ENCODE assay signal across 9 cellular contexts in the genomic region with DNA sequence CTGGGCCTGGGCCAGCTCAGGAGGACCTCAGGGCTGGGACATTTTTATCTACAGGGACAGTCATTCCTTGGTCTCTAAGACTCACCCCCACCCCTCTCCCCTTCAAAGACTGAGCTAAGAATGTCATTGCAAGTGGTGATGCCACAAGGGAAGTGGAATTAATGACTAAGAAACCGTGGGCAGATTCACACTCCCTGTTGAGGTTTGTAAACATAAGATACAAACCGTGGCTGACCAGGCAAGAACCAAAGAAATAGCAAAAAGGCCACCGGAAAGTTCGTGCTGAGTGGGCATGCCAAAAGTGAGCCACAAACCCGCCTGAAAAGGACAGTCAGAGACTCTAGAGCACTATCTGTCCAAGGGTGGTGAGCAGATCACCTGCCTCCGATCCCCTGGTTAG. TPM values are rescaled to one million over a fixed set of nuclear protein-coding genes. Genes with fewer than 3 reads are reported as not detected.
DNase-seq lines count a peak whose midpoint lies in the region; ATAC-seq and TF ChIP-seq lines count a peak whose summit lies in the region.
"Had no signal": no experiment of that assay in that cellular context is flagged by ENCODE, and none has a peak within 500 bp of the region (broad histone marks: within the 10 kb centered on the region; RNA-seq: fewer than 3 reads in every experiment).

No MANE protein-coding gene starts in this region.

- no peak for TF ChIP-seq EP300 in tibial nerve (IDR thresholded peaks at IDR 0.05)

- 44 to 50% methylated on average over 6 of the region's 6 CpGs for WGBS in tibial nerve, 2 donors

- peaks cover 17 to 25% of the 10 kb centered on the region in 2 donors for H3K4me1 ChIP-seq in left lung
- peaks cover 0 to 98% (median 44%) of the 10 kb centered on the region in 4 donors for H3K4me1 ChIP-seq in tibial nerve

- no peaks in the 10 kb centered on the region for H3K9me3 ChIP-seq in left lung
- no peaks in the 10 kb centered on the region for H3K9me3 ChIP-seq in tibial nerve

- peak overlapping the region; percentile 1 to 59 for H3K27ac ChIP-seq in left lung
- peak overlapping the region; percentile 63 to 84 (median 74) for H3K27ac ChIP-seq in tibial nerve

- TF ChIP-seq CTCF in left lung (IDR thresholded peaks at IDR 0.05) (no peak), tibial nerve (IDR thresholded peaks at IDR 0.05) (no peak)

- no peaks in the 10 kb centered on the region for H3K4me1 Mint-ChIP-seq in activated T-helper 17 cell treated with anti-CD3 and anti-CD28 coated beads, Interleukin-2, amount 50 U/mL, for 72 hours

- H3K36me3 Mint-ChIP-seq in activated naive CD4-positive, alpha-beta T cell treated with anti-CD3 and anti-CD28 coated beads, Interleukin-2, amount 50 U/mL, for 72 hours: no peaks in the 10 kb centered on the region
- no peaks in the 10 kb centered on the region for H3K36me3 Mint-ChIP-seq in activated T-helper 17 cell treated with anti-CD3 and anti-CD28 coated beads, Interleukin-2, amount 50 U/mL, for 72 hours (ENCODE audit: low read depth)

- no peaks in the 10 kb centered on the region for H3K9me3 Mint-ChIP-seq in activated naive CD4-positive, alpha-beta T cell treated with anti-CD3 and anti-CD28 coated beads, Interleukin-2, amount 50 U/mL, for 72 hours
- H3K9me3 Mint-ChIP-seq in activated T-helper 17 cell treated with anti-CD3 and anti-CD28 coated beads, Interleukin-2, amount 50 U/mL, for 72 hours: no peaks in the 10 kb centered on the region

- TF ChIP-seq POLR2A in tibial nerve (IDR thresholded peaks at IDR 0.05): no peak

- no peak for DNase-seq in activated naive CD4-positive, alpha-beta T cell treated with anti-CD3 and anti-CD28 coated beads, Interleukin-2, amount 50 U/mL, for 72 hours (ENCODE audit: low spot score in 2 of 2)
- no peak for DNase-seq in activated naive CD4-positive, alpha-beta T cell (lab: John Stamatoyannopoulos, UW)
- DNase-seq in left lung: no peak
- no peak for DNase-seq in tibial nerve (ENCODE audit: low spot score in 2 of 2)
- DNase-seq in NCI-H345 treated with DMSO at 0.1 percent for 48 hours (lab: John Stamatoyannopoulos, UW; ENCODE audit: unreplicated experiment): no peak
- DNase-seq in cerebellar cortex (ENCODE audit: low spot score): no peak
- DNase-seq in activated effector memory CD4-positive, alpha-beta T cell treated with Interleukin-2 at 50 U/mL for 16 hours: no peak
- DNase-seq: NCI-H2171 treated with DMSO at 0.1 percent for 48 hours had no signal

- peaks cover 19% of the 10 kb centered on the region for H3K27me3 Mint-ChIP-seq in activated T-helper 17 cell treated with anti-CD3 and anti-CD28 coated beads, Interleukin-2, amount 50 U/mL, for 72 hours

- H3K36me3 ChIP-seq in left lung: no peaks in the 10 kb centered on the region
- H3K36me3 ChIP-seq in tibial nerve: no peaks in the 10 kb centered on the region

- H3K4me3 ChIP-seq in left lung: no peak overlapping the region
- no peak overlapping the region for H3K4me3 ChIP-seq in tibial nerve

- intact Hi-C loops in left lung (cut with DNase I): no loop called here

- H3K27ac Mint-ChIP-seq in activated naive CD4-positive, alpha-beta T cell treated with anti-CD3 and anti-CD28 coated beads, Interleukin-2, amount 50 U/mL, for 72 hours: no peak overlapping the region
- no peak overlapping the region for H3K27ac Mint-ChIP-seq in activated T-helper 17 cell treated with anti-CD3 and anti-CD28 coated beads, Interleukin-2, amount 50 U/mL, for 72 hours

- H3K4me3 Mint-ChIP-seq in activated T-helper 17 cell treated with anti-CD3 and anti-CD28 coated beads, Interleukin-2, amount 50 U/mL, for 72 hours: no peak overlapping the region

- H3K27me3 ChIP-seq in left lung (no peaks in the 10 kb centered on the region), tibial nerve (no peaks in the 10 kb centered on the region)

- ATAC-seq in activated naive CD4-positive, alpha-beta T cell treated with anti-CD3 and anti-CD28 coated beads, Interleukin-2, amount 50 U/mL, for 72 hours: peak; percentile 33 to 92
- peak; percentile 66 for ATAC-seq in activated T-helper 17 cell treated with anti-CD3 and anti-CD28 coated beads, Interleukin-2, amount 50 U/mL, for 72 hours (replicated peaks)
- no peak for ATAC-seq in left lung

RNA-seq across cellular contexts. Expression of gene NUAK1, which starts 25.7 kb away (rescaled TPM):
- not detected for total RNA-seq in activated naive CD4-positive, alpha-beta T cell treated with anti-CD3 and anti-CD28 coated beads, Interleukin-2, amount 50 U/mL, for 72 hours
- total RNA-seq in activated T-helper 17 cell treated with anti-CD3 and anti-CD28 coated beads, Interleukin-2, amount 50 U/mL, for 72 hours: not detected
- 10 to 100 TPM; 11.0 to 11.7 TPM for total RNA-seq in left lung
- total RNA-seq in tibial nerve: 10 to 100 TPM; 32.0 to 47.9 (median 33.5) TPM

Comparison
In these comparisons a context has a peak if more than half of its experiments do, and no peak if none do; other contexts are left out.
1. RNA of gene NUAK1, which starts 25.7 kb away (total RNA-seq): 32.0 to 47.9 TPM in tibial nerve and 11.0 to 11.7 TPM in left lung; not detected in activated naive CD4-positive, alpha-beta T cell treated with anti-CD3 and anti-CD28 coated beads, Interleukin-2, amount 50 U/mL, for 72 hours and not detected in activated T-helper 17 cell treated with anti-CD3 and anti-CD28 coated beads, Interleukin-2, amount 50 U/mL, for 72 hours; every median in the first group is over 10 times any median in the second.